ENCODE assay signal across 8 cellular contexts in the genomic region with DNA sequence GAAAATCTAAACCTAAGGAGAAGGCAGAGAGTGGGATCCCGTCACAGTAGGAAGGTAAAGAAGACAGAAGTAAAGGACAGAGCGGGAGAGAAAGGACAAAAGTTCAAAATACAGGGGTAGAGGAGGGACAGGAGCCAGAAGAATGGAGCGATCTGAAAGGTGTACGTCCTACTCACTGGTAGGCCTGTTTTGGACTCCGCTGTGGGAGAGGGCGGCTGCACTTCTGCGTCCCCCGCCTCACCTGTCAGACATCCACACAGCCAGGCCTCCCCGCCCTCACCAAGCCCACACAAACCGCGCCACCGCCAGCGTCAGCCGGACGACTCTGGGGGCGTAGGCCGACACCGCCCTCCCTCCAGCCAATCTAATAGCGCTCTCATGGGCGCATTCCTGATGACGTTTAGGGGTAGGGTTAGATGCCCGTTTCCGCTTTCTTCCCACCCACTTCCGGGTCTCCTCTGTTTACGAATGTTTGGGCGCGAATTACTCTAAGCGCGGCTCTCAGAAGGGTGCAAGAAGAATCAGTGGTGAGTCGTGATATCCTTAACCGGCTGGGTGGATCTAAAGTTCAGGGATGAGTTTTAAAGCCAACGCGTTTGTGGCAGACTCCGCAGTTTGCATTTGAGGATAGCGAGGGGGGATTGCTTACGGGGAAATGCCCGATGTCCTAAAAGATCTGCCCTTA. TPM values are rescaled to one million over a fixed set of nuclear protein-coding genes. Genes with fewer than 3 reads are reported as not detected.
DNase-seq lines count a peak whose midpoint lies in the region; ATAC-seq and TF ChIP-seq lines count a peak whose summit lies in the region.

A gene with protein sequence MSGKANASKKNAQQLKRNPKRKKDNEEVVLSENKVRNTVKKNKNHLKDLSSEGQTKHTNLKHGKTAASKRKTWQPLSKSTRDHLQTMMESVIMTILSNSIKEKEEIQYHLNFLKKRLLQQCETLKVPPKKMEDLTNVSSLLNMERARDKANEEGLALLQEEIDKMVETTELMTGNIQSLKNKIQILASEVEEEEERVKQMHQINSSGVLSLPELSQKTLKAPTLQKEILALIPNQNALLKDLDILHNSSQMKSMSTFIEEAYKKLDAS (plus strand): TSS at position 444 of the 685 bp plus-strand sequence. CDS start 6,807 bp downstream, outside the sequence.
A gene (minus strand): TSS at position 327 of the 685 bp plus-strand sequence. CDS start 3,787 bp downstream, outside the sequence.

- no CpG with 5 or more reads among the region's 37 CpGs for WGBS in trophoblast cell (ENCODE audit: extremely low coverage, insufficient coverage, insufficient read length)
- 0% methylated on average over 4 to 37 of the region's 37 CpGs for WGBS in transverse colon (ENCODE audit: low coverage in 1 of 2), 2 donors

- ATAC-seq in HG02798 (IDR thresholded peaks at IDR 0.05; ENCODE audit: poor library complexity, unreplicated experiment): peak; percentile 100

- no peaks in the 10 kb centered on the region for H3K79me1 ChIP-seq in trophoblast cell (ENCODE audit: low read length)

- TF ChIP-seq CTCF in GM12875 (IDR thresholded peaks at IDR 0.05; ENCODE audit: borderline replicate concordance, insufficient read depth, low read depth, low read length) (no peak), transverse colon (IDR thresholded peaks at IDR 0.05) (no peak)

- in situ Hi-C loops in transverse colon (cut with MboI; ENCODE audit: low pct_ligation_motif_present in 1 of 4, low pct_unique_long_range_greater_than_20kb in 1 of 4, low sequenced_read_pairs in 3 of 4): no loop called here

- H4K91ac ChIP-seq in trophoblast cell (ENCODE audit: low read depth, low read length): peak within 1 kb of the TSS; percentile 29

- DNase-seq in NCI-H1436 (lab: John Stamatoyannopoulos, UW) (peak; percentile 93), T follicular helper cell (ENCODE audit: low read depth) (peak; percentile 84), adipocyte (ENCODE audit: low read depth) (peak; percentile 99), cardiac septum (ENCODE audit: low spot score) (peak; percentile 96), trophoblast cell (peak; percentile 90 to 96), transverse colon (peak; percentile 96)

- H3K9me3 ChIP-seq in adipocyte (ENCODE audit: control insufficient read depth, low read length): no peaks in the 10 kb centered on the region
- H3K9me3 ChIP-seq in trophoblast cell (ENCODE audit: insufficient read depth, low read depth, low read length): no peaks in the 10 kb centered on the region
- H3K9me3 ChIP-seq in transverse colon: no peaks in the 10 kb centered on the region

- peak within 1 kb of the TSS; percentile 58 for H3K18ac ChIP-seq in trophoblast cell (ENCODE audit: low read length)

- H3K79me2 ChIP-seq in trophoblast cell (ENCODE audit: control insufficient read depth, insufficient read depth, low read length, poor library complexity): peaks cover 2% of the 10 kb centered on the region

- H3K4me1 ChIP-seq in adipocyte (ENCODE audit: control insufficient read depth, insufficient read depth, low read length) (peaks cover 23% of the 10 kb centered on the region), trophoblast cell (ENCODE audit: control insufficient read depth in 1 of 2, insufficient read depth in 2 of 2, low read length in 2 of 2) (no peaks in the 10 kb centered on the region), transverse colon (peaks cover 5 to 31% (median 23%) of the 10 kb centered on the region in 4 donors)

- no peak within 1 kb of the TSS for H3K23ac ChIP-seq in trophoblast cell (ENCODE audit: low read length)

- peak within 1 kb of the TSS; percentile 34 for H3K4ac ChIP-seq in trophoblast cell (ENCODE audit: low read depth, low read length)

- peak within 1 kb of the TSS; percentile 38 for H4K12ac ChIP-seq in trophoblast cell (ENCODE audit: low read depth, low read length)

- H2BK5ac ChIP-seq in trophoblast cell (ENCODE audit: low read depth, low read length, poor library complexity): no peak within 1 kb of the TSS

- H3K4me3 ChIP-seq in GM12875 (ENCODE audit: low read depth, low read length) (peak within 1 kb of the TSS; percentile 65), adipocyte (ENCODE audit: low read length) (peak within 1 kb of the TSS; percentile 96), trophoblast cell (ENCODE audit: low read depth, low read length) (peak within 1 kb of the TSS; percentile 75), transverse colon (peak within 1 kb of the TSS; percentile 46 to 75 (median 72))

- H3K27me3 ChIP-seq in adipocyte (replicated peaks; ENCODE audit: control insufficient read depth, insufficient read depth, low read length): no peaks in the 10 kb centered on the region
- no peaks in the 10 kb centered on the region for H3K27me3 ChIP-seq in trophoblast cell (ENCODE audit: insufficient read depth, low read length)
- no peaks in the 10 kb centered on the region for H3K27me3 ChIP-seq in transverse colon

- intact Hi-C loops in cardiac septum (cut with DNase I) (no loop called here), transverse colon (cut with DNase I; ENCODE audit: low total_unique reads) (no loop called here)

- peak within 1 kb of the TSS; percentile 68 for H2AFZ ChIP-seq in trophoblast cell (ENCODE audit: insufficient read depth, low read length, poor library complexity)

- TF ChIP-seq EP300 in transverse colon (IDR thresholded peaks at IDR 0.05; ENCODE audit: low read depth): peak; percentile 25

- H3K4me2 ChIP-seq in trophoblast cell (ENCODE audit: low read length): peak within 1 kb of the TSS; percentile 92

- no peak within 1 kb of the TSS for H2BK120ac ChIP-seq in trophoblast cell (ENCODE audit: insufficient read depth, low read length, poor library complexity)

- H3K9ac ChIP-seq in adipocyte (ENCODE audit: low read length) (peak within 1 kb of the TSS; percentile 94), trophoblast cell (ENCODE audit: low read length) (peak within 1 kb of the TSS; percentile 84)

- no peak within 1 kb of the TSS for H3K27ac ChIP-seq in trophoblast cell (ENCODE audit: low read depth, low read length)
- H3K27ac ChIP-seq in transverse colon: peak within 1 kb of the TSS; percentile 83 to 93 (median 86)

- H2BK12ac ChIP-seq in trophoblast cell (ENCODE audit: low read length): no peak within 1 kb of the TSS

- H2AK5ac ChIP-seq in trophoblast cell (ENCODE audit: low read length): no peak within 1 kb of the TSS

- peak within 1 kb of the TSS; percentile 72 for H4K8ac ChIP-seq in trophoblast cell (ENCODE audit: low read depth, low read length)

- peak; percentile 97 for TF ChIP-seq POLR2A in transverse colon (IDR thresholded peaks at IDR 0.05)

- H3K14ac ChIP-seq in trophoblast cell (ENCODE audit: low read length): no peak within 1 kb of the TSS

- H3K36me3 ChIP-seq in adipocyte (ENCODE audit: control insufficient read depth, insufficient read depth, low read length, severe bottlenecking) (peaks cover 11% of the 10 kb centered on the region), trophoblast cell (ENCODE audit: control insufficient read depth in 1 of 2, insufficient read depth in 2 of 2, low read length in 2 of 2) (peaks cover 2 to 3% of the 10 kb centered on the region in 2 experiments), transverse colon (no peaks in the 10 kb centered on the region)

RNA-seq across cellular contexts. Expression of the first gene that starts in this region (rescaled TPM):
- total RNA-seq in cardiac septum (3.4 TPM), transverse colon (1 to 10 TPM in 3 of 4 donors, not detected in 1; 1.7 to 3.0 (median 2.9) TPM)
- 9.1 and 9.3 TPM in 2 replicates for polyA plus RNA-seq in trophoblast cell (2013)

RNA-seq across cellular contexts. Expression of the second gene that starts in this region (rescaled TPM):
- total RNA-seq in cardiac septum (33.6 TPM), transverse colon (10 to 100 TPM in 2 of 4 donors, 1 to 10 TPM in 2; 8.4 to 31.1 (median 16.5) TPM)
- 9.5 and 10.1 TPM in 2 replicates for polyA plus RNA-seq in trophoblast cell (2013)
